Comparison of ENCODE assay signal across 1 cellular context in the genomic region with DNA sequence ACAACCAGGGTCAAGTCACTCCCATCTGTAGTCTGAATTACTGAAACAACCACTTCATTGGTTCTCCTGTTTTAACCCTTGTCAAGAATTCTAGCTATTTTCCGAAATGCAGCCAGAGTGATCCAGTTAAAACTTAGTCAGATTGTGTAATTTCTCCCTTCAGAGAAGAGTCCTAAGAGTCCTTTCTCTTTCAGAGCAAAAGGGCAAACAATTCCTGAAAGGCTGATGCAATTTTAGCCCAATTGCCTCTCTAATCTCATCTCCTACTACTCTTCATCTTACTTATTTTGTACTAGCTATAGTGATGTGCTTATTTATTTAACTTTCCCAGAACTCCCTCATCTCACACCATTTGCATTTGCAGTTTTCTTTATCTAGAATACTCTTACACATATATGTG.
TF ChIP-seq lines count a peak whose summit lies in the region.

No MANE protein-coding gene starts in this region.

TF ChIP-seq in SK-N-SH, 30 proteins besides CTCF, POLR2A, EP300 and RAD21 (continued from another document):
- TF ChIP-seq, protein P1, sequence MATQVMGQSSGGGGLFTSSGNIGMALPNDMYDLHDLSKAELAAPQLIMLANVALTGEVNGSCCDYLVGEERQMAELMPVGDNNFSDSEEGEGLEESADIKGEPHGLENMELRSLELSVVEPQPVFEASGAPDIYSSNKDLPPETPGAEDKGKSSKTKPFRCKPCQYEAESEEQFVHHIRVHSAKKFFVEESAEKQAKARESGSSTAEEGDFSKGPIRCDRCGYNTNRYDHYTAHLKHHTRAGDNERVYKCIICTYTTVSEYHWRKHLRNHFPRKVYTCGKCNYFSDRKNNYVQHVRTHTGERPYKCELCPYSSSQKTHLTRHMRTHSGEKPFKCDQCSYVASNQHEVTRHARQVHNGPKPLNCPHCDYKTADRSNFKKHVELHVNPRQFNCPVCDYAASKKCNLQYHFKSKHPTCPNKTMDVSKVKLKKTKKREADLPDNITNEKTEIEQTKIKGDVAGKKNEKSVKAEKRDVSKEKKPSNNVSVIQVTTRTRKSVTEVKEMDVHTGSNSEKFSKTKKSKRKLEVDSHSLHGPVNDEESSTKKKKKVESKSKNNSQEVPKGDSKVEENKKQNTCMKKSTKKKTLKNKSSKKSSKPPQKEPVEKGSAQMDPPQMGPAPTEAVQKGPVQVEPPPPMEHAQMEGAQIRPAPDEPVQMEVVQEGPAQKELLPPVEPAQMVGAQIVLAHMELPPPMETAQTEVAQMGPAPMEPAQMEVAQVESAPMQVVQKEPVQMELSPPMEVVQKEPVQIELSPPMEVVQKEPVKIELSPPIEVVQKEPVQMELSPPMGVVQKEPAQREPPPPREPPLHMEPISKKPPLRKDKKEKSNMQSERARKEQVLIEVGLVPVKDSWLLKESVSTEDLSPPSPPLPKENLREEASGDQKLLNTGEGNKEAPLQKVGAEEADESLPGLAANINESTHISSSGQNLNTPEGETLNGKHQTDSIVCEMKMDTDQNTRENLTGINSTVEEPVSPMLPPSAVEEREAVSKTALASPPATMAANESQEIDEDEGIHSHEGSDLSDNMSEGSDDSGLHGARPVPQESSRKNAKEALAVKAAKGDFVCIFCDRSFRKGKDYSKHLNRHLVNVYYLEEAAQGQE (IDR thresholded peaks at IDR 0.05; ENCODE audit: low read depth, low read length) = no peak
- no peak for TF ChIP-seq MXI1 (IDR thresholded peaks at IDR 0.05; ENCODE audit: low read depth, low read length)
